ENCODE assay signal across 12 cellular contexts in genomic region chr21:44052071-44052829, GRCh38. TPM values are rescaled to one million over a fixed set of nuclear protein-coding genes. Genes with fewer than 3 reads are reported as not detected.
DNase-seq lines count a peak whose midpoint lies in the region; ATAC-seq and TF ChIP-seq lines count a peak whose summit lies in the region.
"Had no signal": no experiment of that assay in that cellular context is flagged by ENCODE, and none has a peak within 500 bp of the region (broad histone marks: within the 10 kb centered on the region; RNA-seq: fewer than 3 reads in every experiment).

No MANE protein-coding gene starts in this region.

- POLR2A ChIA-PET in activated CD4-positive, alpha-beta memory T cell treated with anti-CD3 and anti-CD28 coated beads for 36 hours (lab: Charles Lee), result no interaction called here
- POLR2A ChIA-PET in OCI-LY7 (lab: Charles Lee), result no interaction called here

- H3K4me1 ChIP-seq in GM23338 (ENCODE audit: insufficient read depth) (no peaks in the 10 kb centered on the region), OCI-LY7 (ENCODE audit: insufficient read depth, low read length, poor library complexity, severe bottlenecking) (peaks cover 7% of the 10 kb centered on the region)

- peaks cover 10% of the 10 kb centered on the region; the same call in 2 of the 3 replicates for H3K36me3 Mint-ChIP-seq in GM23338 (ENCODE audit: low read depth)
- peaks cover 26% of the 10 kb centered on the region for H3K36me3 Mint-ChIP-seq in activated CD4-positive, alpha-beta memory T cell treated with anti-CD3 and anti-CD28 coated beads for 36 hours

- H2AFZ ChIP-seq in GM23338 (no peak overlapping the region), OCI-LY7 (ENCODE audit: low read length) (no peak overlapping the region)

- ATAC-seq in GM23338, result no peak
- ATAC-seq in left ventricle myocardium superior, result peak; percentile 48
- no peak for ATAC-seq in HG02623 (IDR thresholded peaks at IDR 0.05; ENCODE audit: unreplicated experiment)

- H4K20me1 ChIP-seq in GM23338 (replicated peaks; ENCODE audit: insufficient read depth) (peaks cover 32% of the 10 kb centered on the region), OCI-LY7 (ENCODE audit: insufficient read depth, low read length) (no peaks in the 10 kb centered on the region)

- H3K9me3 Mint-ChIP-seq in GM23338, result no peaks in the 10 kb centered on the region
- H3K9me3 Mint-ChIP-seq in activated CD4-positive, alpha-beta memory T cell treated with anti-CD3 and anti-CD28 coated beads for 36 hours, result no peaks in the 10 kb centered on the region
- H3K9me3 Mint-ChIP-seq: memory B cell had no signal

- no peaks in the 10 kb centered on the region for H3K27me3 ChIP-seq in GM23338 (ENCODE audit: insufficient read depth)

- no TSS peak for BruUV-seq in OCI-LY7 (replicated peaks; lab: Mats Ljungman, UMichigan)

- H3K36me3 ChIP-seq in GM23338 (ENCODE audit: insufficient read depth) (0 out of 2 replicates have a peak, but pooled peaks cover 9% of the 10 kb centered on the region), OCI-LY7 (ENCODE audit: insufficient read depth, low read length) (peaks cover 29% of the 10 kb centered on the region)

- intact Hi-C loops in activated CD4-positive, alpha-beta memory T cell treated with anti-CD3 and anti-CD28 coated beads for 36 hours (cut with micrococcal nuclease), result no loop called here
- intact Hi-C loops in left ventricle myocardium superior (cut with micrococcal nuclease), result no loop called here
- intact Hi-C loops in OCI-LY7 (cut with micrococcal nuclease; ENCODE audit: unreplicated experiment), result no loop called here

- CTCF ChIA-PET in activated CD4-positive, alpha-beta memory T cell treated with anti-CD3 and anti-CD28 coated beads for 36 hours (lab: Charles Lee), result no interaction called here
- CTCF ChIA-PET in OCI-LY7 (lab: Charles Lee; ENCODE audit: unreplicated experiment), result no interaction called here

- peaks cover 48% of the 10 kb centered on the region for H3K79me2 ChIP-seq in GM23338 (replicated peaks; ENCODE audit: insufficient read depth)
- no peaks in the 10 kb centered on the region for H3K79me2 ChIP-seq in OCI-LY7 (ENCODE audit: insufficient read depth, low read depth, low read length)

- no peak for TF ChIP-seq CTCF in GM23338 (conservative IDR thresholded peaks at IDR 0.05; ENCODE audit: low read depth in 2 of 2)
- no peak for TF ChIP-seq CTCF in OCI-LY7 (conservative IDR thresholded peaks at IDR 0.05; ENCODE audit: low read length)

- H3K4me3 ChIP-seq in GM23338 (no peak overlapping the region), OCI-LY7 (ENCODE audit: low read depth, low read length, poor library complexity, severe bottlenecking) (no peak overlapping the region)

- no peak for DNase-seq in GM23338 (ENCODE audit: low spot score)
- no peak for DNase-seq in activated CD4-positive, alpha-beta memory T cell treated with anti-CD3 and anti-CD28 coated beads for 36 hours
- no peak for DNase-seq in left ventricle myocardium superior
- DNase-seq in renal cortical epithelial cell (ENCODE audit: low read depth), result peak; percentile 24
- DNase-seq in OCI-LY7 (ENCODE audit: low spot score), result no peak
- DNase-seq in SIG-M5 treated with dmso at 0.1 percent for 504 hours (lab: John Stamatoyannopoulos, UW; ENCODE audit: unreplicated experiment), result no peak
- no peak for DNase-seq in activated naive CD4-positive, alpha-beta T cell (lab: John Stamatoyannopoulos, UW)
- DNase-seq: activated CD8-positive, alpha-beta memory T cell treated with anti-CD3 and anti-CD28 coated beads, Interleukin-2, amount 50 U/mL, for 4 hours; effector memory CD4-positive, alpha-beta T cell; EL had no signal

- H3K27me3 Mint-ChIP-seq in GM23338 (ENCODE audit: insufficient read depth, low read depth, poor library complexity), result peaks cover 4% of the 10 kb centered on the region
- H3K27me3 Mint-ChIP-seq in activated CD4-positive, alpha-beta memory T cell treated with anti-CD3 and anti-CD28 coated beads for 36 hours, result no peaks in the 10 kb centered on the region
- H3K27me3 Mint-ChIP-seq: memory B cell had no signal

- H3K9me2 ChIP-seq in GM23338 (ENCODE audit: insufficient read depth) (no peaks in the 10 kb centered on the region), OCI-LY7 (ENCODE audit: insufficient read depth, low read length) (no peaks in the 10 kb centered on the region)

- H3K27ac Mint-ChIP-seq in GM23338, result no peak overlapping the region
- H3K27ac Mint-ChIP-seq in activated CD4-positive, alpha-beta memory T cell treated with anti-CD3 and anti-CD28 coated beads for 36 hours, result peak overlapping the region; percentile 25
- H3K27ac Mint-ChIP-seq: memory B cell had no signal

- no peaks in the 10 kb centered on the region for H3K4me1 Mint-ChIP-seq in GM23338
- peaks cover 34% of the 10 kb centered on the region for H3K4me1 Mint-ChIP-seq in activated CD4-positive, alpha-beta memory T cell treated with anti-CD3 and anti-CD28 coated beads for 36 hours (ENCODE audit: low read depth)

- no peaks in the 10 kb centered on the region for H3F3A ChIP-seq in GM23338 (replicated peaks; ENCODE audit: low read depth)

- H3K27ac ChIP-seq in GM23338 (ENCODE audit: low read depth) (peak overlapping the region; percentile 26; the same call in 1 of the 2 replicates), OCI-LY7 (ENCODE audit: low read depth, low read length, poor library complexity, severe bottlenecking) (no peak overlapping the region)

- no peaks in the 10 kb centered on the region for H3K9me3 ChIP-seq in OCI-LY7 (ENCODE audit: low read length)

- no peak overlapping the region for H3K4me2 ChIP-seq in GM23338
- no peak overlapping the region for H3K4me2 ChIP-seq in OCI-LY7 (ENCODE audit: low read length)

- no peak overlapping the region for H3K4me3 Mint-ChIP-seq in GM23338
- no peak overlapping the region for H3K4me3 Mint-ChIP-seq in activated CD4-positive, alpha-beta memory T cell treated with anti-CD3 and anti-CD28 coated beads for 36 hours
- H3K4me3 Mint-ChIP-seq: memory B cell had no signal

TF ChIP-seq in GM23338, 12 proteins besides CTCF, POLR2A, EP300 and RAD21 (continues in another document):
- TF ChIP-seq EZH2phosphoT487 (IDR thresholded peaks at IDR 0.05; ENCODE audit: unreplicated experiment), result no peak
- TF ChIP-seq JUNB (IDR thresholded peaks at IDR 0.05; ENCODE audit: unreplicated experiment), result no peak
- TF ChIP-seq ZNF114 (CRISPR knock-in tag; IDR thresholded peaks at IDR 0.05), result no peak
- no peak for TF ChIP-seq REST (IDR thresholded peaks at IDR 0.05; ENCODE audit: unreplicated experiment)
- TF ChIP-seq NANOG (IDR thresholded peaks at IDR 0.05; ENCODE audit: borderline replicate concordance), result no peak

RNA-seq across cellular contexts. Expression of gene TRAPPC10, which starts 40.1 kb away (rescaled TPM):
- 27.1 and 30.9 TPM in 2 replicates for total RNA-seq in GM23338 (2014; rRNA removed; shearing (Covaris generic))
- polyA plus RNA-seq in GM23338 (2016; fragmentation: Nextera tagmentation; extraction: Ambion mirVana), result 14.0 and 16.2 TPM in 2 replicates
- total RNA-seq in activated CD4-positive, alpha-beta memory T cell treated with anti-CD3 and anti-CD28 coated beads for 36 hours, result 10 to 100 TPM; 46.1 to 50.5 TPM
- total RNA-seq in left ventricle myocardium superior, result 17.5 TPM
- 26.9 and 31.3 TPM in 2 replicates for total RNA-seq in renal cortical epithelial cell
- 29.9 and 37.4 TPM in 2 replicates for total RNA-seq in OCI-LY7 (2014; rRNA removed; shearing (Covaris generic))
- total RNA-seq in OCI-LY7 (2022), result 54.7 and 62.5 TPM in 2 replicates

RNA-seq across cellular contexts. Expression of gene PWP2, which starts 54.9 kb away (rescaled TPM):
- 59.2 and 64.9 TPM in 2 replicates for total RNA-seq in GM23338 (2014; rRNA removed; shearing (Covaris generic))
- polyA plus RNA-seq in GM23338 (2016; fragmentation: Nextera tagmentation; extraction: Ambion mirVana), result 17.6 and 18.2 TPM in 2 replicates
- 10 to 100 TPM; 38.5 to 39.8 TPM for total RNA-seq in activated CD4-positive, alpha-beta memory T cell treated with anti-CD3 and anti-CD28 coated beads for 36 hours
- total RNA-seq in left ventricle myocardium superior (8.7 TPM), renal cortical epithelial cell (5.4 TPM in 1 of 2 replicates, not detected in the other), OCI-LY7 (2022) (8.4 and 11.5 TPM in 2 replicates)
- total RNA-seq in OCI-LY7 (2014; rRNA removed; shearing (Covaris generic)), result 2.5 and 8.2 TPM in 2 replicates
